2 cellular contexts compared by ENCODE assay signal in the genomic region with DNA sequence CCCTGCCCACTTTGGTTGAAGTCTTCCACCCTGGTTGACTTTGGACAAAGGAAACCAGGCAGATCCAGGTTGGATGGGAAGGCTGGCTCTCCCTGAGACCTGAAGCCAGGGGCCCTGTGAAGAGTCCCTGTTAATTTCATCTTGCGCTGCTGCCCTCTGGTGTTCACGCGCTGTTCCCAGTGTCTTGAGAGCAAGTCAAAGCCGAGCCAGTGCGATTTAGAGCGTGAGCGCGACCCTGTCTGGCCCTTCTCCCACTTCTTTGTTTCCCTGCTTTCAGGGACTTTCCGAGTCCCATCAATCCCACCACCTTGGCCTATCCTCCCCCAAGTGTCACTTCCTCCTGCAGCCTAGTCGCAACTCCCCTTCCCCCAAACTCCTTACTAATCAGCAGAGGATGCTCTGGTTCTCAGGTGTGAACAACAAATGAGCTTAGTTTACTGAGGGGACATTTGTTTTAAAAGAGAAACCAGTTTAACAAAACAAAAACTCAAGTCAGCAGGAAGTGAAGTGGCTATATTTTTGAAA.
TF ChIP-seq lines count a peak whose summit lies in the region.

No MANE protein-coding gene starts in this region.

TF ChIP-seq in SK-N-SH, 30 proteins besides CTCF, POLR2A, EP300 and RAD21:
- TF ChIP-seq REST (IDR thresholded peaks at IDR 0.05; ENCODE audit: low read depth, low read length) (no peak), SMC3 (IDR thresholded peaks at IDR 0.05; ENCODE audit: low read depth, low read length) (peak; percentile 97)

TF ChIP-seq in K562, 482 proteins besides CTCF, POLR2A, EP300 and RAD21 (continued from another document and continues in another):
- TF ChIP-seq, protein P1, sequence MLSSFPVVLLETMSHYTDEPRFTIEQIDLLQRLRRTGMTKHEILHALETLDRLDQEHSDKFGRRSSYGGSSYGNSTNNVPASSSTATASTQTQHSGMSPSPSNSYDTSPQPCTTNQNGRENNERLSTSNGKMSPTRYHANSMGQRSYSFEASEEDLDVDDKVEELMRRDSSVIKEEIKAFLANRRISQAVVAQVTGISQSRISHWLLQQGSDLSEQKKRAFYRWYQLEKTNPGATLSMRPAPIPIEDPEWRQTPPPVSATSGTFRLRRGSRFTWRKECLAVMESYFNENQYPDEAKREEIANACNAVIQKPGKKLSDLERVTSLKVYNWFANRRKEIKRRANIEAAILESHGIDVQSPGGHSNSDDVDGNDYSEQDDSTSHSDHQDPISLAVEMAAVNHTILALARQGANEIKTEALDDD (IDR thresholded peaks at IDR 0.05) = peak; percentile 32; the same call in 1 of the 2 replicates
- peak; percentile 36; the same call in 1 of the 2 replicates for TF ChIP-seq ZBTB7A (IDR thresholded peaks at IDR 0.05; ENCODE audit: borderline replicate concordance, control insufficient read depth, low read depth, low read length)
- TF ChIP-seq ZC3H4 (CRISPR knock-in tag; IDR thresholded peaks at IDR 0.05; ENCODE audit: borderline replicate concordance) = no peak
- 0 out of 2 replicates have a peak, but pooled peaks have one; percentile 16 for TF ChIP-seq PHF21A (IDR thresholded peaks at IDR 0.05; ENCODE audit: borderline replicate concordance, low read depth)
- TF ChIP-seq TBL1XR1 (IDR thresholded peaks at IDR 0.05; ENCODE audit: low read length in 2 of 2) = 0 out of 4 replicates have a peak, but pooled peaks of 1 of the 2 experiments have one; percentile 29
- no peak for TF ChIP-seq NFXL1 (CRISPR knock-in tag; IDR thresholded peaks at IDR 0.05)
- TF ChIP-seq RCOR1 (IDR thresholded peaks at IDR 0.05; ENCODE audit: borderline replicate concordance in 1 of 2, low read depth in 2 of 2, low read length in 2 of 2) = peak in 1 of 2 experiments; percentile 58; a peak in 1 of 4 replicates
- 0 out of 2 replicates have a peak, but pooled peaks have one; percentile 18 for TF ChIP-seq TOE1 (IDR thresholded peaks at IDR 0.05; ENCODE audit: borderline replicate concordance)
- TF ChIP-seq TOE1 (CRISPR knock-in tag; IDR thresholded peaks at IDR 0.05; ENCODE audit: borderline replicate concordance, low read depth) = no peak
- peak; percentile 94 for TF ChIP-seq SMC3 (conservative IDR thresholded peaks at IDR 0.05; ENCODE audit: insufficient read depth, low read depth, low read length)
- no peak for TF ChIP-seq HDAC3 (IDR thresholded peaks at IDR 0.05; ENCODE audit: borderline replicate concordance, partially characterized antibody)
- TF ChIP-seq GABPB1 (CRISPR knock-in tag; IDR thresholded peaks at IDR 0.05) = no peak
- 0 out of 2 replicates have a peak, but pooled peaks have one; percentile 41 for TF ChIP-seq RREB1 (CRISPR knock-in tag; IDR thresholded peaks at IDR 0.05)
- TF ChIP-seq, protein P2, sequence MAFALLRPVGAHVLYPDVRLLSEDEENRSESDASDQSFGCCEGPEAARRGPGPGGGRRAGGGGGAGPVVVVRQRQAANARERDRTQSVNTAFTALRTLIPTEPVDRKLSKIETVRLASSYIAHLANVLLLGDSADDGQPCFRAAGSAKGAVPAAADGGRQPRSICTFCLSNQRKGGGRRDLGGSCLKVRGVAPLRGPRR (CRISPR knock-in tag; IDR thresholded peaks at IDR 0.05) = peak; percentile 72; the same call in 1 of the 2 replicates
- TF ChIP-seq, protein P3, sequence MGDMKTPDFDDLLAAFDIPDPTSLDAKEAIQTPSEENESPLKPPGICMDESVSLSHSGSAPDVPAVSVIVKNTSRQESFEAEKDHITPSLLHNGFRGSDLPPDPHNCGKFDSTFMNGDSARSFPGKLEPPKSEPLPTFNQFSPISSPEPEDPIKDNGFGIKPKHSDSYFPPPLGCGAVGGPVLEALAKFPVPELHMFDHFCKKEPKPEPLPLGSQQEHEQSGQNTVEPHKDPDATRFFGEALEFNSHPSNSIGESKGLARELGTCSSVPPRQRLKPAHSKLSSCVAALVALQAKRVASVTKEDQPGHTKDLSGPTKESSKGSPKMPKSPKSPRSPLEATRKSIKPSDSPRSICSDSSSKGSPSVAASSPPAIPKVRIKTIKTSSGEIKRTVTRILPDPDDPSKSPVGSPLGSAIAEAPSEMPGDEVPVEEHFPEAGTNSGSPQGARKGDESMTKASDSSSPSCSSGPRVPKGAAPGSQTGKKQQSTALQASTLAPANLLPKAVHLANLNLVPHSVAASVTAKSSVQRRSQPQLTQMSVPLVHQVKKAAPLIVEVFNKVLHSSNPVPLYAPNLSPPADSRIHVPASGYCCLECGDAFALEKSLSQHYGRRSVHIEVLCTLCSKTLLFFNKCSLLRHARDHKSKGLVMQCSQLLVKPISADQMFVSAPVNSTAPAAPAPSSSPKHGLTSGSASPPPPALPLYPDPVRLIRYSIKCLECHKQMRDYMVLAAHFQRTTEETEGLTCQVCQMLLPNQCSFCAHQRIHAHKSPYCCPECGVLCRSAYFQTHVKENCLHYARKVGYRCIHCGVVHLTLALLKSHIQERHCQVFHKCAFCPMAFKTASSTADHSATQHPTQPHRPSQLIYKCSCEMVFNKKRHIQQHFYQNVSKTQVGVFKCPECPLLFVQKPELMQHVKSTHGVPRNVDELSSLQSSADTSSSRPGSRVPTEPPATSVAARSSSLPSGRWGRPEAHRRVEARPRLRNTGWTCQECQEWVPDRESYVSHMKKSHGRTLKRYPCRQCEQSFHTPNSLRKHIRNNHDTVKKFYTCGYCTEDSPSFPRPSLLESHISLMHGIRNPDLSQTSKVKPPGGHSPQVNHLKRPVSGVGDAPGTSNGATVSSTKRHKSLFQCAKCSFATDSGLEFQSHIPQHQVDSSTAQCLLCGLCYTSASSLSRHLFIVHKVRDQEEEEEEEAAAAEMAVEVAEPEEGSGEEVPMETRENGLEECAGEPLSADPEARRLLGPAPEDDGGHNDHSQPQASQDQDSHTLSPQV (IDR thresholded peaks at IDR 0.05) = 0 out of 2 replicates have a peak, but pooled peaks have one; percentile 17
- TF ChIP-seq PBX2 (CRISPR knock-in tag; IDR thresholded peaks at IDR 0.05; ENCODE audit: low read depth) = no peak
- TF ChIP-seq PBX2 (tag; conservative IDR thresholded peaks at IDR 0.05; ENCODE audit: low read depth) = no peak
- peak; percentile 48; the same call in 1 of the 2 replicates for TF ChIP-seq JUND (IDR thresholded peaks at IDR 0.05; ENCODE audit: borderline replicate concordance, low read depth, low read length)
- TF ChIP-seq JUND (tag; IDR thresholded peaks at IDR 0.05; ENCODE audit: borderline replicate concordance, low read depth, low read length) = no peak; the same call in 2 of the 3 replicates
- TF ChIP-seq, protein P4, sequence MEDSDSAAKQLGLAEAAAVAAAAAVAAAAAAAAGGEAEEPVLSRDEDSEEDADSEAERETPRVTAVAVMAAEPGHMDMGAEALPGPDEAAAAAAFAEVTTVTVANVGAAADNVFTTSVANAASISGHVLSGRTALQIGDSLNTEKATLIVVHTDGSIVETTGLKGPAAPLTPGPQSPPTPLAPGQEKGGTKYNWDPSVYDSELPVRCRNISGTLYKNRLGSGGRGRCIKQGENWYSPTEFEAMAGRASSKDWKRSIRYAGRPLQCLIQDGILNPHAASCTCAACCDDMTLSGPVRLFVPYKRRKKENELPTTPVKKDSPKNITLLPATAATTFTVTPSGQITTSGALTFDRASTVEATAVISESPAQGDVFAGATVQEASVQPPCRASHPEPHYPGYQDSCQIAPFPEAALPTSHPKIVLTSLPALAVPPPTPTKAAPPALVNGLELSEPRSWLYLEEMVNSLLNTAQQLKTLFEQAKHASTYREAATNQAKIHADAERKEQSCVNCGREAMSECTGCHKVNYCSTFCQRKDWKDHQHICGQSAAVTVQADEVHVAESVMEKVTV (CRISPR knock-in tag; IDR thresholded peaks at IDR 0.05) = peak; percentile 79
- peak; percentile 46 for TF ChIP-seq CTCFL (IDR thresholded peaks at IDR 0.05; ENCODE audit: borderline replicate concordance, insufficient read depth, low read depth, low read length, poor library complexity, severe bottlenecking)
- 0 out of 4 replicates have a peak, but pooled peaks of 1 of the 2 experiments have one; percentile 43 for TF ChIP-seq MAZ (CRISPR knock-in tag; conservative IDR thresholded peaks at IDR 0.05 in 1 of 2, IDR thresholded peaks at IDR 0.05 in 1 of 2)
- TF ChIP-seq RB1 (IDR thresholded peaks at IDR 0.05; ENCODE audit: low read depth) = peak; percentile 36; the same call in 1 of the 2 replicates
- no peak for TF ChIP-seq NR2C2 (CRISPR knock-in tag; IDR thresholded peaks at IDR 0.05)
- no peak for TF ChIP-seq NR2C2 (tag; IDR thresholded peaks at IDR 0.05)
- TF ChIP-seq, protein P5, sequence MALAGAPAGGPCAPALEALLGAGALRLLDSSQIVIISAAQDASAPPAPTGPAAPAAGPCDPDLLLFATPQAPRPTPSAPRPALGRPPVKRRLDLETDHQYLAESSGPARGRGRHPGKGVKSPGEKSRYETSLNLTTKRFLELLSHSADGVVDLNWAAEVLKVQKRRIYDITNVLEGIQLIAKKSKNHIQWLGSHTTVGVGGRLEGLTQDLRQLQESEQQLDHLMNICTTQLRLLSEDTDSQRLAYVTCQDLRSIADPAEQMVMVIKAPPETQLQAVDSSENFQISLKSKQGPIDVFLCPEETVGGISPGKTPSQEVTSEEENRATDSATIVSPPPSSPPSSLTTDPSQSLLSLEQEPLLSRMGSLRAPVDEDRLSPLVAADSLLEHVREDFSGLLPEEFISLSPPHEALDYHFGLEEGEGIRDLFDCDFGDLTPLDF (CRISPR knock-in tag; IDR thresholded peaks at IDR 0.05) = no peak
- TF ChIP-seq CTBP1 (IDR thresholded peaks at IDR 0.05; ENCODE audit: borderline replicate concordance) = peak; percentile 56; the same call in 1 of the 2 replicates
